ENCODE assay signal across 8 cellular contexts in genomic region chr10:122462533-122463465, GRCh38. TPM values are rescaled to one million over a fixed set of nuclear protein-coding genes. Genes with fewer than 3 reads are reported as not detected.
DNase-seq lines count a peak whose midpoint lies in the region; TF ChIP-seq lines count a peak whose summit lies in the region.

No MANE protein-coding gene starts in this region.

- H3K27ac ChIP-seq in HUES6 (ENCODE audit: low read depth, low read length) (no peak overlapping the region), adrenal gland (peak overlapping the region in 2 of 5 donors; percentile 74 to 87)

- peak overlapping the region; percentile 80 for H3K4me3 ChIP-seq in HUES6 (ENCODE audit: low read depth, low read length)
- peak overlapping the region in 3 of 4 donors; percentile 16 to 89 (median 34) for H3K4me3 ChIP-seq in adrenal gland
- H3K4me3 ChIP-seq in retinal pigment epithelial cell (ENCODE audit: low read length), result peak overlapping the region; percentile 61

- H3K27me3 ChIP-seq in HUES6 (ENCODE audit: control insufficient read depth, insufficient read depth, low read length), result peaks cover 88% of the 10 kb centered on the region
- H3K27me3 ChIP-seq in adrenal gland, result no peaks in the 10 kb centered on the region

- TF ChIP-seq CTCF in adrenal gland (IDR thresholded peaks at IDR 0.05) (no peak), retinal pigment epithelial cell (conservative IDR thresholded peaks at IDR 0.05; ENCODE audit: low read depth, low read length) (no peak)

- H3K9me3 ChIP-seq in HUES6 (ENCODE audit: control insufficient read depth, insufficient read depth, low read depth, low read length), result no peaks in the 10 kb centered on the region
- no peaks in the 10 kb centered on the region for H3K9me3 ChIP-seq in adrenal gland (replicated peaks in 1 of 3)

- peak overlapping the region; percentile 62 for H3K9ac ChIP-seq in HUES6 (ENCODE audit: low read length)

- WGBS in adrenal gland, 4 donors, result 13 to 16% (median 14%) methylated on average over 45 to 47 of the region's 47 CpGs

- intact Hi-C loops in adrenal gland (cut with DNase I), result loop anchor here in 1 of 2 donors (10.0 kb wide), 1 partner anchor 92 kb away; no protein-coding TSS in a partner anchor

- TF ChIP-seq POLR2A in adrenal gland (IDR thresholded peaks at IDR 0.05), result no peak

- H3K4me1 ChIP-seq in HUES6 (ENCODE audit: control insufficient read depth, insufficient read depth, low read length) (peaks cover 19% of the 10 kb centered on the region), adrenal gland (replicated peaks in 1 of 2) (peaks cover 8 to 23% of the 10 kb centered on the region in 2 donors)

- no peaks in the 10 kb centered on the region for H3K36me3 ChIP-seq in HUES6 (ENCODE audit: control insufficient read depth, insufficient read depth, low read length)
- H3K36me3 ChIP-seq in adrenal gland (replicated peaks in 1 of 2), result no peaks in the 10 kb centered on the region

- DNase-seq in adrenal gland (peak in 6 of 7 donors; percentile 48 to 66 (median 53)), hepatic stellate cell (ENCODE audit: low spot score) (peak; percentile 46), retinal pigment epithelial cell (ENCODE audit: low read depth) (no peak), GM19238 (ENCODE audit: insufficient read length, low spot score) (no peak), RPMI8226 (no peak), KG1 (lab: John Stamatoyannopoulos, UW) (no peak), activated gamma-delta T cell treated with Interleukin-2 at 50 U/mL for 16 hours (no peak)

RNA-seq across cellular contexts. Expression of gene HTRA1, which starts 1.4 kb away (rescaled TPM):
- total RNA-seq in adrenal gland, result 100 to 1,000 TPM in 4 of 8 donors, 10 to 100 TPM in 4; 47.0 to 167 (median 93.3) TPM
- polyA plus RNA-seq in adrenal gland, result 10 to 100 TPM; 54.1 to 84.4 (median 73.5) TPM

RNA-seq across cellular contexts. Expression of gene ARMS2, which starts 8.3 kb away (rescaled TPM):
- total RNA-seq in adrenal gland, result not detected
- under 1 TPM in 1 of 3 donors, not detected in 2; 0.13 TPM for polyA plus RNA-seq in adrenal gland

Comparison
In these comparisons a context has a peak if more than half of its experiments do, and no peak if none do; other contexts are left out.
1. DNase-seq: peak in adrenal gland (6 of 7) and hepatic stellate cell (single experiment); none in retinal pigment epithelial cell (single experiment), GM19238 (single experiment), RPMI8226 (single experiment), KG1 (single experiment) and activated gamma-delta T cell treated with Interleukin-2 at 50 U/mL for 16 hours (single experiment).
2. Peak in every context shown above with its lines, with median percentiles within 50 percentile points of each other: H3K4me3 ChIP-seq.